8 cellular contexts compared by ENCODE assay signal in the genomic region with DNA sequence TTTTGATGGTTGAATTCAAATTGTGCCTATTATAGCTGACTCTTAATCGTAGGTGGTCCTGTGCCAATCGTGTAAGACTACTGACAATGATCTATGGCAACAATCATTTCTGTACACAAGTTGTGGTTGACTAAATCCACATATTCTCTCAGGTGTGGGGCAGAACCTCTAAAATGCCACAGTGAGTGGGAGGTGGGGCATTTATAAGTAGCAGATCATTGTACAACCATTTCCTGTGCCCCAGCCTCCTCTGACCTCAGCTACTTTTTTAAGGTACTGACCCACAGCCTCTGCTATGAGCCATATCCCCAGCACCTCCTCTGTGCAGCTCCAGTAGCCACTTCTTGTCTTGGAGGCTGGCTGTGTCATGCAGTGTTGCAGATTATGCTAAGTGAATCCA. TPM values are rescaled to one million over a fixed set of nuclear protein-coding genes. Genes with fewer than 3 reads are reported as not detected.
DNase-seq lines count a peak whose midpoint lies in the region; ATAC-seq and TF ChIP-seq lines count a peak whose summit lies in the region.

No MANE protein-coding gene starts in this region.

- DNase-seq in GM10248 (ENCODE audit: extremely low spot score) (peak; percentile 24), MG63 (peak; percentile 91), epithelial cell of proximal tubule (ENCODE audit: low read depth) (peak; percentile 73), NCI-H2227 treated with DMSO at 0.1 percent for 48 hours (lab: John Stamatoyannopoulos, UW) (no peak), AML-193 (lab: John Stamatoyannopoulos, UW) (no peak), ureter (ENCODE audit: low spot score) (no peak), mucosa of gallbladder (ENCODE audit: low spot score) (no peak)

- no peaks in the 10 kb centered on the region for H3K9me3 ChIP-seq in MG63

- POLR2A ChIA-PET in GM10248 (lab: Yijun Ruan, JAX) = no interaction called here

- peak; percentile 41 for ATAC-seq in GM21619 (IDR thresholded peaks at IDR 0.05; ENCODE audit: unreplicated experiment)

- CTCF ChIA-PET in GM10248 (lab: Yijun Ruan, JAX) = interaction anchor here (1.1 to 2.1 kb wide), 2 partner anchors 9 to 13 kb away, joined by 3 to 7 read pairs; no protein-coding TSS in a partner anchor

- TF ChIP-seq CTCF in GM10248 (IDR thresholded peaks at IDR 0.05; ENCODE audit: control extremely low read depth, extremely low read depth, low read depth, missing control alignments) (no peak), epithelial cell of proximal tubule (conservative IDR thresholded peaks at IDR 0.05; ENCODE audit: low read depth, low read length) (no peak)

- H3K27me3 ChIP-seq in MG63 = no peaks in the 10 kb centered on the region

- H3K4me3 ChIP-seq in MG63 (no peak overlapping the region), epithelial cell of proximal tubule (ENCODE audit: low read depth, low read length) (no peak overlapping the region)

- H3K36me3 ChIP-seq in MG63 = no peaks in the 10 kb centered on the region

RNA-seq across cellular contexts. Expression of a gene that starts 48.6 kb away (rescaled TPM):
- 12.5 and 57.0 TPM in 2 replicates for total RNA-seq in MG63 (2014; rRNA removed; shearing (Covaris generic); ENCODE audit: low replicate concordance)
- total RNA-seq in epithelial cell of proximal tubule (6.5 and 33.4 TPM in 2 replicates), ureter (71.6 TPM), mucosa of gallbladder (51.6 TPM)

Comparison
In these comparisons a context has a peak if more than half of its experiments do, and no peak if none do; other contexts are left out.
1. DNase-seq: peak in GM10248 (single experiment), MG63 (single experiment) and epithelial cell of proximal tubule (single experiment); none in NCI-H2227 treated with DMSO at 0.1 percent for 48 hours (single experiment), AML-193 (0 of 2), ureter (single experiment) and mucosa of gallbladder (single experiment).